ENCODE assay signal across 1 cellular context in genomic region chr20:1887321-1887720, GRCh38.
A peak's percentile ranks its signal among the peaks of the same experiment; 100 is the strongest.
TF ChIP-seq lines count a peak whose summit lies in the region.

No MANE protein-coding gene starts in this region.

TF ChIP-seq in HepG2, 621 proteins besides CTCF, POLR2A, EP300 and RAD21 (continued from another document):
- TF ChIP-seq ZNF292 (CRISPR knock-in tag; IDR thresholded peaks at IDR 0.05; ENCODE audit: borderline replicate concordance, low read depth) (no peak), ZBTB37 (CRISPR knock-in tag; IDR thresholded peaks at IDR 0.05) (no peak), ZNF570 (CRISPR knock-in tag; IDR thresholded peaks at IDR 0.05; ENCODE audit: borderline replicate concordance) (no peak), PHF20 (CRISPR knock-in tag; IDR thresholded peaks at IDR 0.05) (0 out of 2 replicates have a peak, but pooled peaks have one; percentile 27)
